In the genomic region with DNA sequence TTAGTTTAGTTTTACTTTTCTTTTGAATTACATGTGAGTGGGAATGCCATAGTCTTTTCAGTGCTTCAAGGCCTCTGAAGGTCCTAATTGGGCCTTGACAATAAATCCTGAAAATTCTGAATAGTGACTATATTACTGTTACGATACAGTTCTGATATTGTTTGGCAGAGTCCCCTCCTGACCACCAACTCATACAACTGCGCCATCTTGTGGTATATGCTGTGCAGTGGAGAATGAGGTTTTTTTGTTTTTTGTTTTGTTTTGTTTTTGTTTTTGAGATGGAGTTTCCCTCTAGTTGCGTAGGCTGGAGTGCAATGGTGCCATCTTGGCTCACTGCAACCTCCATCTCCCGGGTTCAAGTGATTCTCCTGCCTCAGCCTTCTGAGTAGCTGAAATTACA, we compare ENCODE assay signal across 9 cellular contexts. TPM values are rescaled to one million over a fixed set of nuclear protein-coding genes. Genes with fewer than 3 reads are reported as not detected.
DNase-seq lines count a peak whose midpoint lies in the region; ATAC-seq, FAIRE-seq and TF ChIP-seq lines count a peak whose summit lies in the region.
"Had no signal": no experiment of that assay in that cellular context is flagged by ENCODE, and none has a peak within 500 bp of the region (broad histone marks: within the 10 kb centered on the region; RNA-seq: fewer than 3 reads in every experiment).

No MANE protein-coding gene starts in this region.

- peak; percentile 39 for ATAC-seq in GM21367 (IDR thresholded peaks at IDR 0.05; ENCODE audit: unreplicated experiment)
- ATAC-seq in CD4-positive, alpha-beta T cell (ENCODE audit: poor library complexity), result no peak

- intact Hi-C loops in CD4-positive, alpha-beta T cell (cut with DNase I, micrococcal nuclease), result no loop called here

- peak; percentile 18 for DNase-seq in COLO829 (ENCODE audit: low spot score)
- peak; percentile 23 for DNase-seq in RKO (ENCODE audit: low spot score)
- peak; percentile 1 for DNase-seq in iPS DF 6.9 (ENCODE audit: low read depth, low spot score)
- DNase-seq in NCI-H146 treated with DMSO at 0.1 percent for 48 hours (lab: John Stamatoyannopoulos, UW; ENCODE audit: unreplicated experiment), result no peak
- no peak for DNase-seq in HTR-8/SVneo (ENCODE audit: insufficient read length, low spot score)
- no peak for DNase-seq in CD4-positive, alpha-beta T cell
- DNase-seq in stimulated activated CD4-positive, alpha-beta T cell treated with anti-CD3 and anti-CD28 coated beads, Interleukin-15, amount 100 ng/mL, for 24 hours, result no peak

- no CpG with 5 or more reads among the region's 4 CpGs for WGBS in iPS DF 6.9 (ENCODE audit: insufficient coverage, insufficient read length)

- H3K27me3 ChIP-seq in iPS DF 6.9 (ENCODE audit: control insufficient read depth, insufficient read depth, low read length), result no peaks in the 10 kb centered on the region
- no peaks in the 10 kb centered on the region for H3K27me3 ChIP-seq in CD4-positive, alpha-beta T cell (ENCODE audit: control insufficient read depth, insufficient read depth, low read length)

- CTCF ChIA-PET in CD4-positive, alpha-beta T cell (lab: Charles Lee), result no interaction called here

- H3K4me3 Mint-ChIP-seq in CD4-positive, alpha-beta T cell, result no peak overlapping the region
- H3K4me3 Mint-ChIP-seq: IgD-negative memory B cell had no signal

- no peaks in the 10 kb centered on the region for H3K9me3 ChIP-seq in iPS DF 6.9 (ENCODE audit: control insufficient read depth, insufficient read depth, low read length)
- no peaks in the 10 kb centered on the region for H3K9me3 ChIP-seq in CD4-positive, alpha-beta T cell (ENCODE audit: control insufficient read depth, low read length)

- no peak overlapping the region for H3K4me3 ChIP-seq in iPS DF 6.9 (ENCODE audit: low read length)

- no peak overlapping the region for H3K27ac Mint-ChIP-seq in CD4-positive, alpha-beta T cell

- no peak overlapping the region for H3K27ac ChIP-seq in iPS DF 6.9 (ENCODE audit: low read length)
- no peak overlapping the region for H3K27ac ChIP-seq in CD4-positive, alpha-beta T cell (ENCODE audit: low read depth, low read length)

- FAIRE-seq in HTR-8/SVneo (lab: Jason Lieb, UNC), result no peak

- TF ChIP-seq CTCF in CD4-positive, alpha-beta T cell (IDR thresholded peaks at IDR 0.05), result no peak

- H3K4me1 ChIP-seq in iPS DF 6.9 (ENCODE audit: control insufficient read depth, insufficient read depth, low read length), result no peaks in the 10 kb centered on the region

- no peaks in the 10 kb centered on the region for H3K36me3 Mint-ChIP-seq in CD4-positive, alpha-beta T cell (ENCODE audit: low read depth)
- H3K36me3 Mint-ChIP-seq: IgD-negative memory B cell had no signal

- no peaks in the 10 kb centered on the region for H3K9me3 Mint-ChIP-seq in CD4-positive, alpha-beta T cell
- H3K9me3 Mint-ChIP-seq: IgD-negative memory B cell had no signal

- H3K27me3 Mint-ChIP-seq in CD4-positive, alpha-beta T cell, result peaks cover 14% of the 10 kb centered on the region

- POLR2A ChIA-PET in CD4-positive, alpha-beta T cell (lab: Charles Lee), result no interaction called here

- no peaks in the 10 kb centered on the region for H3K4me1 Mint-ChIP-seq in CD4-positive, alpha-beta T cell (ENCODE audit: low read depth)

- H3K36me3 ChIP-seq in iPS DF 6.9 (ENCODE audit: control insufficient read depth, insufficient read depth, low read length), result no peaks in the 10 kb centered on the region

RNA-seq across cellular contexts. Expression of gene CHRDL1, which starts 56.6 kb away (rescaled TPM):
- not detected for total RNA-seq in CD4-positive, alpha-beta T cell

Comparison
In these comparisons a context has a peak if more than half of its experiments do, and no peak if none do; other contexts are left out.
1. DNase-seq: peak in COLO829 (single experiment), RKO (single experiment) and iPS DF 6.9 (single experiment); none in NCI-H146 treated with DMSO at 0.1 percent for 48 hours (single experiment), HTR-8/SVneo (single experiment), CD4-positive, alpha-beta T cell (0 of 10) and stimulated activated CD4-positive, alpha-beta T cell treated with anti-CD3 and anti-CD28 coated beads, Interleukin-15, amount 100 ng/mL, for 24 hours (single experiment).